ENCODE assay signal across 2 cellular contexts in the genomic region with DNA sequence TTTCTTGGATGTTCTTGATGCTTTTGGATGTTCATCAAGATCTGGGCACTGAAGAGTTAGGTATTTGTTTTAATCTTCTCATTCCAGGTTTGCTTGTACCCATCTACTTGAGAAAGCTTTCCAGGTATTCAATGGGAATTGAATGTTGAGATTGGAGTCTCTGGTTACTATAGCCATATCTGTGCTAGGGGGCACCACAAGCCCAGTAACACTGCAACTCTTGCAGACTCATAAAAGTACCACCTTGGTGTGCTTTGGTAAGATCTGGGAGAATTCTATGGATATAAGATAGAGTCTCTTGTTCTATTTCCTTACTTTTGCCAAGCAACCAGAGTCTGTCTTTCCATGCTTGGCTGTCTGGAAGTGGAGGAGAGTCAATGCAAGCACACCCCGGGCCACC.
TF ChIP-seq lines count a peak whose summit lies in the region.

No MANE protein-coding gene starts in this region.

TF ChIP-seq in GM23338, 12 proteins besides CTCF, POLR2A, EP300 and RAD21 (continued from another document):
- TF ChIP-seq, protein P1, sequence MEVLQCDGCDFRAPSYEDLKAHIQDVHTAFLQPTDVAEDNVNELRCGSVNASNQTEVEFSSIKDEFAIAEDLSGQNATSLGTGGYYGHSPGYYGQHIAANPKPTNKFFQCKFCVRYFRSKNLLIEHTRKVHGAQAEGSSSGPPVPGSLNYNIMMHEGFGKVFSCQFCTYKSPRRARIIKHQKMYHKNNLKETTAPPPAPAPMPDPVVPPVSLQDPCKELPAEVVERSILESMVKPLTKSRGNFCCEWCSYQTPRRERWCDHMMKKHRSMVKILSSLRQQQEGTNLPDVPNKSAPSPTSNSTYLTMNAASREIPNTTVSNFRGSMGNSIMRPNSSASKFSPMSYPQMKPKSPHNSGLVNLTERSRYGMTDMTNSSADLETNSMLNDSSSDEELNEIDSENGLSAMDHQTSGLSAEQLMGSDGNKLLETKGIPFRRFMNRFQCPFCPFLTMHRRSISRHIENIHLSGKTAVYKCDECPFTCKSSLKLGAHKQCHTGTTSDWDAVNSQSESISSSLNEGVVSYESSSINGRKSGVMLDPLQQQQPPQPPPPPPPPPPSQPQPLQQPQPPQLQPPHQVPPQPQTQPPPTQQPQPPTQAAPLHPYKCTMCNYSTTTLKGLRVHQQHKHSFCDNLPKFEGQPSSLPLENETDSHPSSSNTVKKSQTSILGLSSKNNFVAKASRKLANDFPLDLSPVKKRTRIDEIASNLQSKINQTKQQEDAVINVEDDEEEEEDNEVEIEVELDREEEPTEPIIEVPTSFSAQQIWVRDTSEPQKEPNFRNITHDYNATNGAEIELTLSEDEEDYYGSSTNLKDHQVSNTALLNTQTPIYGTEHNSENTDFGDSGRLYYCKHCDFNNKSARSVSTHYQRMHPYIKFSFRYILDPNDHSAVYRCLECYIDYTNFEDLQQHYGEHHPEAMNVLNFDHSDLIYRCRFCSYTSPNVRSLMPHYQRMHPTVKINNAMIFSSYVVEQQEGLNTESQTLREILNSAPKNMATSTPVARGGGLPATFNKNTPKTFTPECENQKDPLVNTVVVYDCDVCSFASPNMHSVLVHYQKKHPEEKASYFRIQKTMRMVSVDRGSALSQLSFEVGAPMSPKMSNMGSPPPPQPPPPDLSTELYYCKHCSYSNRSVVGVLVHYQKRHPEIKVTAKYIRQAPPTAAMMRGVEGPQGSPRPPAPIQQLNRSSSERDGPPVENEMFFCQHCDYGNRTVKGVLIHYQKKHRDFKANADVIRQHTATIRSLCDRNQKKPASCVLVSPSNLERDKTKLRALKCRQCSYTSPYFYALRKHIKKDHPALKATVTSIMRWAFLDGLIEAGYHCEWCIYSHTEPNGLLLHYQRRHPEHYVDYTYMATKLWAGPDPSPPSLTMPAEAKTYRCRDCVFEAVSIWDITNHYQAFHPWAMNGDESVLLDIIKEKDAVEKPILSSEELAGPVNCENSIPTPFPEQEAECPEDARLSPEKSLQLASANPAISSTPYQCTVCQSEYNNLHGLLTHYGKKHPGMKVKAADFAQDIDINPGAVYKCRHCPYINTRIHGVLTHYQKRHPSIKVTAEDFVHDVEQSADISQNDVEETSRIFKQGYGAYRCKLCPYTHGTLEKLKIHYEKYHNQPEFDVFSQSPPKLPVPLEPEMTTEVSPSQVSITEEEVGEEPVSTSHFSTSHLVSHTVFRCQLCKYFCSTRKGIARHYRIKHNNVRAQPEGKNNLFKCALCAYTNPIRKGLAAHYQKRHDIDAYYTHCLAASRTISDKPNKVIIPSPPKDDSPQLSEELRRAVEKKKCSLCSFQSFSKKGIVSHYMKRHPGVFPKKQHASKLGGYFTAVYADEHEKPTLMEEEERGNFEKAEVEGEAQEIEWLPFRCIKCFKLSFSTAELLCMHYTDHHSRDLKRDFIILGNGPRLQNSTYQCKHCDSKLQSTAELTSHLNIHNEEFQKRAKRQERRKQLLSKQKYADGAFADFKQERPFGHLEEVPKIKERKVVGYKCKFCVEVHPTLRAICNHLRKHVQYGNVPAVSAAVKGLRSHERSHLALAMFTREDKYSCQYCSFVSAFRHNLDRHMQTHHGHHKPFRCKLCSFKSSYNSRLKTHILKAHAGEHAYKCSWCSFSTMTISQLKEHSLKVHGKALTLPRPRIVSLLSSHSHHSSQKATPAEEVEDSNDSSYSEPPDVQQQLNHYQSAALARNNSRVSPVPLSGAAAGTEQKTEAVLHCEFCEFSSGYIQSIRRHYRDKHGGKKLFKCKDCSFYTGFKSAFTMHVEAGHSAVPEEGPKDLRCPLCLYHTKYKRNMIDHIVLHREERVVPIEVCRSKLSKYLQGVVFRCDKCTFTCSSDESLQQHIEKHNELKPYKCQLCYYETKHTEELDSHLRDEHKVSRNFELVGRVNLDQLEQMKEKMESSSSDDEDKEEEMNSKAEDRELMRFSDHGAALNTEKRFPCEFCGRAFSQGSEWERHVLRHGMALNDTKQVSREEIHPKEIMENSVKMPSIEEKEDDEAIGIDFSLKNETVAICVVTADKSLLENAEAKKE (CRISPR knock-in tag; IDR thresholded peaks at IDR 0.05) = no peak
- no peak for TF ChIP-seq NANOG (IDR thresholded peaks at IDR 0.05; ENCODE audit: borderline replicate concordance)
- no peak for TF ChIP-seq POLR2AphosphoS5 (IDR thresholded peaks at IDR 0.05; ENCODE audit: low read depth)
- TF ChIP-seq, protein P2, sequence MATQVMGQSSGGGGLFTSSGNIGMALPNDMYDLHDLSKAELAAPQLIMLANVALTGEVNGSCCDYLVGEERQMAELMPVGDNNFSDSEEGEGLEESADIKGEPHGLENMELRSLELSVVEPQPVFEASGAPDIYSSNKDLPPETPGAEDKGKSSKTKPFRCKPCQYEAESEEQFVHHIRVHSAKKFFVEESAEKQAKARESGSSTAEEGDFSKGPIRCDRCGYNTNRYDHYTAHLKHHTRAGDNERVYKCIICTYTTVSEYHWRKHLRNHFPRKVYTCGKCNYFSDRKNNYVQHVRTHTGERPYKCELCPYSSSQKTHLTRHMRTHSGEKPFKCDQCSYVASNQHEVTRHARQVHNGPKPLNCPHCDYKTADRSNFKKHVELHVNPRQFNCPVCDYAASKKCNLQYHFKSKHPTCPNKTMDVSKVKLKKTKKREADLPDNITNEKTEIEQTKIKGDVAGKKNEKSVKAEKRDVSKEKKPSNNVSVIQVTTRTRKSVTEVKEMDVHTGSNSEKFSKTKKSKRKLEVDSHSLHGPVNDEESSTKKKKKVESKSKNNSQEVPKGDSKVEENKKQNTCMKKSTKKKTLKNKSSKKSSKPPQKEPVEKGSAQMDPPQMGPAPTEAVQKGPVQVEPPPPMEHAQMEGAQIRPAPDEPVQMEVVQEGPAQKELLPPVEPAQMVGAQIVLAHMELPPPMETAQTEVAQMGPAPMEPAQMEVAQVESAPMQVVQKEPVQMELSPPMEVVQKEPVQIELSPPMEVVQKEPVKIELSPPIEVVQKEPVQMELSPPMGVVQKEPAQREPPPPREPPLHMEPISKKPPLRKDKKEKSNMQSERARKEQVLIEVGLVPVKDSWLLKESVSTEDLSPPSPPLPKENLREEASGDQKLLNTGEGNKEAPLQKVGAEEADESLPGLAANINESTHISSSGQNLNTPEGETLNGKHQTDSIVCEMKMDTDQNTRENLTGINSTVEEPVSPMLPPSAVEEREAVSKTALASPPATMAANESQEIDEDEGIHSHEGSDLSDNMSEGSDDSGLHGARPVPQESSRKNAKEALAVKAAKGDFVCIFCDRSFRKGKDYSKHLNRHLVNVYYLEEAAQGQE (IDR thresholded peaks at IDR 0.05; ENCODE audit: unreplicated experiment) = no peak
- TF ChIP-seq ZNF114 (CRISPR knock-in tag; IDR thresholded peaks at IDR 0.05) = no peak
- no peak for TF ChIP-seq JUNB (IDR thresholded peaks at IDR 0.05; ENCODE audit: unreplicated experiment)

TF ChIP-seq in WTC11, 78 proteins besides CTCF, POLR2A, EP300 and RAD21 (continued from another document):
- TF ChIP-seq, protein P3, sequence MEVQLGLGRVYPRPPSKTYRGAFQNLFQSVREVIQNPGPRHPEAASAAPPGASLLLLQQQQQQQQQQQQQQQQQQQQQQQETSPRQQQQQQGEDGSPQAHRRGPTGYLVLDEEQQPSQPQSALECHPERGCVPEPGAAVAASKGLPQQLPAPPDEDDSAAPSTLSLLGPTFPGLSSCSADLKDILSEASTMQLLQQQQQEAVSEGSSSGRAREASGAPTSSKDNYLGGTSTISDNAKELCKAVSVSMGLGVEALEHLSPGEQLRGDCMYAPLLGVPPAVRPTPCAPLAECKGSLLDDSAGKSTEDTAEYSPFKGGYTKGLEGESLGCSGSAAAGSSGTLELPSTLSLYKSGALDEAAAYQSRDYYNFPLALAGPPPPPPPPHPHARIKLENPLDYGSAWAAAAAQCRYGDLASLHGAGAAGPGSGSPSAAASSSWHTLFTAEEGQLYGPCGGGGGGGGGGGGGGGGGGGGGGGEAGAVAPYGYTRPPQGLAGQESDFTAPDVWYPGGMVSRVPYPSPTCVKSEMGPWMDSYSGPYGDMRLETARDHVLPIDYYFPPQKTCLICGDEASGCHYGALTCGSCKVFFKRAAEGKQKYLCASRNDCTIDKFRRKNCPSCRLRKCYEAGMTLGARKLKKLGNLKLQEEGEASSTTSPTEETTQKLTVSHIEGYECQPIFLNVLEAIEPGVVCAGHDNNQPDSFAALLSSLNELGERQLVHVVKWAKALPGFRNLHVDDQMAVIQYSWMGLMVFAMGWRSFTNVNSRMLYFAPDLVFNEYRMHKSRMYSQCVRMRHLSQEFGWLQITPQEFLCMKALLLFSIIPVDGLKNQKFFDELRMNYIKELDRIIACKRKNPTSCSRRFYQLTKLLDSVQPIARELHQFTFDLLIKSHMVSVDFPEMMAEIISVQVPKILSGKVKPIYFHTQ (CRISPR knock-in tag; IDR thresholded peaks at IDR 0.05) = no peak
- TF ChIP-seq, protein P4, sequence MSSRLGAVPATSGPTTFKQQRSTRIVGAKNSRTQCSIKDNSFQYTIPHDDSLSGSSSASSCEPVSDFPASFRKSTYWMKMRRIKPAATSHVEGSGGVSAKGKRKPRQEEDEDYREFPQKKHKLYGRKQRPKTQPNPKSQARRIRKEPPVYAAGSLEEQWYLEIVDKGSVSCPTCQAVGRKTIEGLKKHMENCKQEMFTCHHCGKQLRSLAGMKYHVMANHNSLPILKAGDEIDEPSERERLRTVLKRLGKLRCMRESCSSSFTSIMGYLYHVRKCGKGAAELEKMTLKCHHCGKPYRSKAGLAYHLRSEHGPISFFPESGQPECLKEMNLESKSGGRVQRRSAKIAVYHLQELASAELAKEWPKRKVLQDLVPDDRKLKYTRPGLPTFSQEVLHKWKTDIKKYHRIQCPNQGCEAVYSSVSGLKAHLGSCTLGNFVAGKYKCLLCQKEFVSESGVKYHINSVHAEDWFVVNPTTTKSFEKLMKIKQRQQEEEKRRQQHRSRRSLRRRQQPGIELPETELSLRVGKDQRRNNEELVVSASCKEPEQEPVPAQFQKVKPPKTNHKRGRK (CRISPR knock-in tag; IDR thresholded peaks at IDR 0.05; ENCODE audit: borderline replicate concordance) = no peak
- TF ChIP-seq ESRRA (CRISPR knock-in tag; IDR thresholded peaks at IDR 0.05; ENCODE audit: borderline replicate concordance) = no peak
- TF ChIP-seq, protein P5, sequence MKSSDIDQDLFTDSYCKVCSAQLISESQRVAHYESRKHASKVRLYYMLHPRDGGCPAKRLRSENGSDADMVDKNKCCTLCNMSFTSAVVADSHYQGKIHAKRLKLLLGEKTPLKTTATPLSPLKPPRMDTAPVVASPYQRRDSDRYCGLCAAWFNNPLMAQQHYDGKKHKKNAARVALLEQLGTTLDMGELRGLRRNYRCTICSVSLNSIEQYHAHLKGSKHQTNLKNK (CRISPR knock-in tag; IDR thresholded peaks at IDR 0.05) = no peak
- no peak for TF ChIP-seq ELF4 (CRISPR knock-in tag; IDR thresholded peaks at IDR 0.05; ENCODE audit: low read depth)
- TF ChIP-seq, protein P6, sequence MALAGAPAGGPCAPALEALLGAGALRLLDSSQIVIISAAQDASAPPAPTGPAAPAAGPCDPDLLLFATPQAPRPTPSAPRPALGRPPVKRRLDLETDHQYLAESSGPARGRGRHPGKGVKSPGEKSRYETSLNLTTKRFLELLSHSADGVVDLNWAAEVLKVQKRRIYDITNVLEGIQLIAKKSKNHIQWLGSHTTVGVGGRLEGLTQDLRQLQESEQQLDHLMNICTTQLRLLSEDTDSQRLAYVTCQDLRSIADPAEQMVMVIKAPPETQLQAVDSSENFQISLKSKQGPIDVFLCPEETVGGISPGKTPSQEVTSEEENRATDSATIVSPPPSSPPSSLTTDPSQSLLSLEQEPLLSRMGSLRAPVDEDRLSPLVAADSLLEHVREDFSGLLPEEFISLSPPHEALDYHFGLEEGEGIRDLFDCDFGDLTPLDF (CRISPR knock-in tag; IDR thresholded peaks at IDR 0.05) = no peak
